Comparison of ENCODE assay signal across 1 cellular context in the genomic region with DNA sequence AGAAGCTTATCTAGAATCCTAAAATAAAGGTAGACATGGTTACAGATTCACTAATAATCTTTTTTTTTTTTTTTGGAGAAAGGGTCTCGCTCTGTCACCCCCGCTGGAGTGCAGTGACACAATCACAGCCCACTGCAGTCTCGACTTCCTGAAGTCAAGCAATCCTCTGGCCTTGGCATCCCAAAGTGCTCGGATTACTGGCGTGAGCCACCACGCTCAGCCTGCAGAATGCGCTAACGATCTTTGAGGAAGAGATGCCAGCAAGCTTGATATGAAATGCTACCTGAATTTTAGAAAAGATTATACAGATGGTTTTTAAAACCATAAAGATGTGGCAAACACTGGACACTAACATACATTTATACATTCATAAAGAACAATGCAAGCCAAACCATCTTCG.
TF ChIP-seq lines count a peak whose summit lies in the region.

No MANE protein-coding gene starts in this region.

TF ChIP-seq in HepG2, 621 proteins besides CTCF, POLR2A, EP300 and RAD21 (continued from another document):
- TF ChIP-seq, protein P1, sequence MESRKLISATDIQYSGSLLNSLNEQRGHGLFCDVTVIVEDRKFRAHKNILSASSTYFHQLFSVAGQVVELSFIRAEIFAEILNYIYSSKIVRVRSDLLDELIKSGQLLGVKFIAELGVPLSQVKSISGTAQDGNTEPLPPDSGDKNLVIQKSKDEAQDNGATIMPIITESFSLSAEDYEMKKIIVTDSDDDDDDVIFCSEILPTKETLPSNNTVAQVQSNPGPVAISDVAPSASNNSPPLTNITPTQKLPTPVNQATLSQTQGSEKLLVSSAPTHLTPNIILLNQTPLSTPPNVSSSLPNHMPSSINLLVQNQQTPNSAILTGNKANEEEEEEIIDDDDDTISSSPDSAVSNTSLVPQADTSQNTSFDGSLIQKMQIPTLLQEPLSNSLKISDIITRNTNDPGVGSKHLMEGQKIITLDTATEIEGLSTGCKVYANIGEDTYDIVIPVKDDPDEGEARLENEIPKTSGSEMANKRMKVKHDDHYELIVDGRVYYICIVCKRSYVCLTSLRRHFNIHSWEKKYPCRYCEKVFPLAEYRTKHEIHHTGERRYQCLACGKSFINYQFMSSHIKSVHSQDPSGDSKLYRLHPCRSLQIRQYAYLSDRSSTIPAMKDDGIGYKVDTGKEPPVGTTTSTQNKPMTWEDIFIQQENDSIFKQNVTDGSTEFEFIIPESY (CRISPR knock-in tag; IDR thresholded peaks at IDR 0.05), result peak; percentile 46; the same call in 1 of the 2 replicates
- TF ChIP-seq KDM3A (CRISPR knock-in tag; IDR thresholded peaks at IDR 0.05; ENCODE audit: low read depth) (no peak), ZNF569 (CRISPR knock-in tag; IDR thresholded peaks at IDR 0.05; ENCODE audit: borderline replicate concordance) (no peak), ZNF446 (CRISPR knock-in tag; IDR thresholded peaks at IDR 0.05) (no peak), ZBTB38 (CRISPR knock-in tag; IDR thresholded peaks at IDR 0.05) (peak; percentile 59; the same call in 1 of the 2 replicates)
- TF ChIP-seq, protein P2, sequence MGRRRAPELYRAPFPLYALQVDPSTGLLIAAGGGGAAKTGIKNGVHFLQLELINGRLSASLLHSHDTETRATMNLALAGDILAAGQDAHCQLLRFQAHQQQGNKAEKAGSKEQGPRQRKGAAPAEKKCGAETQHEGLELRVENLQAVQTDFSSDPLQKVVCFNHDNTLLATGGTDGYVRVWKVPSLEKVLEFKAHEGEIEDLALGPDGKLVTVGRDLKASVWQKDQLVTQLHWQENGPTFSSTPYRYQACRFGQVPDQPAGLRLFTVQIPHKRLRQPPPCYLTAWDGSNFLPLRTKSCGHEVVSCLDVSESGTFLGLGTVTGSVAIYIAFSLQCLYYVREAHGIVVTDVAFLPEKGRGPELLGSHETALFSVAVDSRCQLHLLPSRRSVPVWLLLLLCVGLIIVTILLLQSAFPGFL (CRISPR knock-in tag; IDR thresholded peaks at IDR 0.05), result no peak
- TF ChIP-seq, protein P3, sequence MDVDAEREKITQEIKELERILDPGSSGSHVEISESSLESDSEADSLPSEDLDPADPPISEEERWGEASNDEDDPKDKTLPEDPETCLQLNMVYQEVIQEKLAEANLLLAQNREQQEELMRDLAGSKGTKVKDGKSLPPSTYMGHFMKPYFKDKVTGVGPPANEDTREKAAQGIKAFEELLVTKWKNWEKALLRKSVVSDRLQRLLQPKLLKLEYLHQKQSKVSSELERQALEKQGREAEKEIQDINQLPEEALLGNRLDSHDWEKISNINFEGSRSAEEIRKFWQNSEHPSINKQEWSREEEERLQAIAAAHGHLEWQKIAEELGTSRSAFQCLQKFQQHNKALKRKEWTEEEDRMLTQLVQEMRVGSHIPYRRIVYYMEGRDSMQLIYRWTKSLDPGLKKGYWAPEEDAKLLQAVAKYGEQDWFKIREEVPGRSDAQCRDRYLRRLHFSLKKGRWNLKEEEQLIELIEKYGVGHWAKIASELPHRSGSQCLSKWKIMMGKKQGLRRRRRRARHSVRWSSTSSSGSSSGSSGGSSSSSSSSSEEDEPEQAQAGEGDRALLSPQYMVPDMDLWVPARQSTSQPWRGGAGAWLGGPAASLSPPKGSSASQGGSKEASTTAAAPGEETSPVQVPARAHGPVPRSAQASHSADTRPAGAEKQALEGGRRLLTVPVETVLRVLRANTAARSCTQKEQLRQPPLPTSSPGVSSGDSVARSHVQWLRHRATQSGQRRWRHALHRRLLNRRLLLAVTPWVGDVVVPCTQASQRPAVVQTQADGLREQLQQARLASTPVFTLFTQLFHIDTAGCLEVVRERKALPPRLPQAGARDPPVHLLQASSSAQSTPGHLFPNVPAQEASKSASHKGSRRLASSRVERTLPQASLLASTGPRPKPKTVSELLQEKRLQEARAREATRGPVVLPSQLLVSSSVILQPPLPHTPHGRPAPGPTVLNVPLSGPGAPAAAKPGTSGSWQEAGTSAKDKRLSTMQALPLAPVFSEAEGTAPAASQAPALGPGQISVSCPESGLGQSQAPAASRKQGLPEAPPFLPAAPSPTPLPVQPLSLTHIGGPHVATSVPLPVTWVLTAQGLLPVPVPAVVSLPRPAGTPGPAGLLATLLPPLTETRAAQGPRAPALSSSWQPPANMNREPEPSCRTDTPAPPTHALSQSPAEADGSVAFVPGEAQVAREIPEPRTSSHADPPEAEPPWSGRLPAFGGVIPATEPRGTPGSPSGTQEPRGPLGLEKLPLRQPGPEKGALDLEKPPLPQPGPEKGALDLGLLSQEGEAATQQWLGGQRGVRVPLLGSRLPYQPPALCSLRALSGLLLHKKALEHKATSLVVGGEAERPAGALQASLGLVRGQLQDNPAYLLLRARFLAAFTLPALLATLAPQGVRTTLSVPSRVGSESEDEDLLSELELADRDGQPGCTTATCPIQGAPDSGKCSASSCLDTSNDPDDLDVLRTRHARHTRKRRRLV (CRISPR knock-in tag; IDR thresholded peaks at IDR 0.05), result no peak
